ENCODE assay signal across 8 cellular contexts in the genomic region with DNA sequence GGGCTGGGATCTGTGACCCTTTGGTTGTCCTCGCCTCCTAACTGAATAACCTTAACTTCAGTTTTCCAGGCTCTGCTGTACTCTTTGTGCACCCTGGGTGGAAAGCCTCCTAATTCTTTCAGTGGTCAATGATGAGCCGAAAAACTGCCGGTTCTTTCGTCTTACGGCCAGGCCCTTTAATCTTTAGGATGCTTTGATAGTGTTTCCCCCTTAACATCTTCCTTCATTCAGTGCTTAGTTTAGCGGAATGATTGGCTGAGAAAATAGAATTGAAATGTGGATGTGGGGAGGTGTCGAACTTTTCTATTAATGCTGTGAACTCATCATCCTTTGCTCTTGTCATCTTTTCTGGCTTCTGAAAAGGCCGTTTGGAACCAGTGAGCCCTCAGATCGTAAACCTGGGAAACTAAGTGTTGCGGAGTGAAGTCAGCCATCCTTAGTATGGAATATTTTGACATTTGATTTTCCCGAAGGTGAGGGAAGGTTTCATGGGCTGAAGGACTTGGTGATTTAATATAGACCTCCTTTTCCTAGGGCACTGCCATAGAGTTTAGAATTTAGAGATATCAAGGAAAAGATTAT. TPM values are rescaled to one million over a fixed set of nuclear protein-coding genes. Genes with fewer than 3 reads are reported as not detected.
A peak's percentile ranks its signal among the peaks of the same experiment; 100 is the strongest.
DNase-seq lines count a peak whose midpoint lies in the region; ATAC-seq, FAIRE-seq and TF ChIP-seq lines count a peak whose summit lies in the region.

No MANE protein-coding gene starts in this region.

- DNase-seq in KBM-7 (peak; percentile 49), GM12878 (ENCODE audit: low read depth, low spot score) (peak; percentile 1), right lobe of liver (no peak), tibial nerve (ENCODE audit: low spot score in 2 of 2) (peak in 1 of 2 donors; percentile 9), HPDE6-E6E7 (ENCODE audit: extremely low spot score) (no peak)

- H2AFZ ChIP-seq in GM12878 (ENCODE audit: control insufficient read depth, low read depth, low read length), result peak overlapping the region; percentile 93

- H3K9ac ChIP-seq in GM12878 (ENCODE audit: control insufficient read depth, insufficient read depth, low read length), result peak overlapping the region; percentile 93

- TF ChIP-seq RAD21 in GM12878 (IDR thresholded peaks at IDR 0.05; ENCODE audit: insufficient read depth, low read depth, low read length), result no peak

- TF ChIP-seq EP300 in GM12878 (IDR thresholded peaks at IDR 0.05; ENCODE audit: borderline replicate concordance in 1 of 2, control insufficient read depth in 1 of 2, low read depth in 2 of 2, low read length in 2 of 2) (no peak), tibial nerve (IDR thresholded peaks at IDR 0.05) (no peak)

- H3K27ac ChIP-seq in DOHH2 (ENCODE audit: low read depth, low read length) (peak overlapping the region; percentile 89), GM12878 (ENCODE audit: control insufficient read depth, insufficient read depth) (peak overlapping the region; percentile 85), right lobe of liver (peak overlapping the region; percentile 90 to 96 (median 90)), tibial nerve (peak overlapping the region; percentile 89 to 98 (median 96))

- H3K9me3 ChIP-seq in DOHH2 (ENCODE audit: control insufficient read depth, insufficient read depth, low read length) (no peaks in the 10 kb centered on the region), GM12878 (replicated peaks; ENCODE audit: control insufficient read depth, insufficient read depth, low read length) (no peaks in the 10 kb centered on the region), right lobe of liver (no peaks in the 10 kb centered on the region), tibial nerve (no peaks in the 10 kb centered on the region)

- peak overlapping the region; percentile 90 for H3K4me3 ChIP-seq in DOHH2 (ENCODE audit: low read length)
- peak overlapping the region; percentile 96 for H3K4me3 ChIP-seq in GM12878
- H3K4me3 ChIP-seq in right lobe of liver, result peak overlapping the region; percentile 88 to 97 (median 89)
- H3K4me3 ChIP-seq in tibial nerve, result peak overlapping the region; percentile 92 to 99 (median 95)

- BruUV-seq in GM12878 (replicated peaks; lab: Mats Ljungman, UMichigan), result TSS peak; percentile 62

- intact Hi-C loops in GM12878 (cut with micrococcal nuclease; ENCODE audit: unreplicated experiment), result no loop called here
- intact Hi-C loops in right lobe of liver (cut with DNase I), result no loop called here

- no peak for FAIRE-seq in GM12878 (lab: Jason Lieb, UNC)

- peak overlapping the region; percentile 97 for H3K4me2 ChIP-seq in DOHH2 (ENCODE audit: low read length)
- peak overlapping the region; percentile 60 for H3K4me2 ChIP-seq in GM12878 (ENCODE audit: control insufficient read depth, insufficient read depth)

- H3F3A ChIP-seq in DOHH2 (ENCODE audit: control insufficient read depth, insufficient read depth), result peaks cover 14% of the 10 kb centered on the region

- H3K36me3 ChIP-seq in DOHH2 (ENCODE audit: control insufficient read depth, low read length) (peaks cover 65% of the 10 kb centered on the region), GM12878 (ENCODE audit: control insufficient read depth in 2 of 2, insufficient read depth in 2 of 2, low read length in 1 of 2) (peaks cover 0 to 9% of the 10 kb centered on the region in 2 experiments; a peak in 1 of 4 replicates), right lobe of liver (peaks cover 2 to 14% (median 5%) of the 10 kb centered on the region in 4 donors), tibial nerve (peaks cover 0 to 20% (median 0%) of the 10 kb centered on the region in 3 donors)

- H3K27me3 ChIP-seq in DOHH2 (ENCODE audit: control insufficient read depth, low read length), result no peaks in the 10 kb centered on the region
- H3K27me3 ChIP-seq in GM12878 (replicated peaks in 1 of 2; ENCODE audit: control insufficient read depth in 2 of 2, insufficient read depth in 2 of 2, low read length in 1 of 2), result no peaks in the 10 kb centered on the region
- H3K27me3 ChIP-seq in right lobe of liver, result no peaks in the 10 kb centered on the region
- H3K27me3 ChIP-seq in tibial nerve, result no peaks in the 10 kb centered on the region

- H3K9me2 ChIP-seq in DOHH2 (replicated peaks; ENCODE audit: control insufficient read depth, low read length), result no peaks in the 10 kb centered on the region

- in situ Hi-C loops in KBM-7 (cut with MboI; ENCODE audit: low pct_unique_long_range_greater_than_20kb, low sequenced_read_pairs), result no loop called here
- in situ Hi-C loops in GM12878 (cut with MboI), result no loop called here

- SMC1A ChIA-PET in GM12878 (lab: Charles Lee; ENCODE audit: uncharacterized antibody, unreplicated experiment), result interaction anchor here (1.0 to 1.6 kb wide), 3 partner anchors 15 to 46 kb away, joined by 3 read pairs; no protein-coding TSS in a partner anchor

- H3K4me1 ChIP-seq in DOHH2 (ENCODE audit: control insufficient read depth, low read length), result peaks cover 25% of the 10 kb centered on the region
- H3K4me1 ChIP-seq in GM12878 (ENCODE audit: control insufficient read depth, insufficient read depth, low read length), result peaks cover 7% of the 10 kb centered on the region; the same call in 1 of the 2 replicates
- peaks cover 0 to 15% (median 0%) of the 10 kb centered on the region in 4 donors for H3K4me1 ChIP-seq in right lobe of liver
- H3K4me1 ChIP-seq in tibial nerve, result peaks cover 0 to 46% (median 11%) of the 10 kb centered on the region in 4 donors

- POLR2A ChIA-PET in GM12878 (lab: Charles Lee), result no interaction called here

- WGBS in GM12878 (ENCODE audit: insufficient coverage, insufficient replicate concordance, low lambda C conversion rate, missing lambda C conversion rate), result 1% methylated on average over 11 of the region's 11 CpGs
- under 1% methylated on average over 11 of the region's 11 CpGs for WGBS in right lobe of liver (ENCODE audit: insufficient coverage, low coverage, low lambda C conversion rate, missing lambda C conversion rate)
- 0 to 2% methylated on average over 11 of the region's 11 CpGs for WGBS in tibial nerve, 2 donors

- peaks cover 95% of the 10 kb centered on the region for H3K79me2 ChIP-seq in DOHH2 (ENCODE audit: control insufficient read depth, low read length)
- H3K79me2 ChIP-seq in GM12878 (ENCODE audit: control insufficient read depth, insufficient read depth, low read length), result peaks cover 68% of the 10 kb centered on the region

- H4K20me1 ChIP-seq in DOHH2 (ENCODE audit: control insufficient read depth, insufficient read depth, low read depth, low read length), result peaks cover 31% of the 10 kb centered on the region; the same call in 1 of the 2 replicates
- H4K20me1 ChIP-seq in GM12878 (ENCODE audit: control insufficient read depth, insufficient read depth), result no peaks in the 10 kb centered on the region

- RAD21 ChIA-PET in GM12878 (lab: Charles Lee; ENCODE audit: unreplicated experiment), result no interaction called here

- ATAC-seq in GM12878 (no peak; the same call in 2 of the 3 replicates), right lobe of liver (no peak), GM18861 (IDR thresholded peaks at IDR 0.05; ENCODE audit: unreplicated experiment) (no peak), GM18502 (IDR thresholded peaks at IDR 0.05; ENCODE audit: poor library complexity, unreplicated experiment) (no peak)

- no peak for TF ChIP-seq POLR2A in GM12878 (IDR thresholded peaks at IDR 0.05; ENCODE audit: low read depth, low read length)
- no peak for TF ChIP-seq POLR2A in right lobe of liver (IDR thresholded peaks at IDR 0.05)
- TF ChIP-seq POLR2A in tibial nerve (IDR thresholded peaks at IDR 0.05), result no peak

- TF ChIP-seq CTCF in DOHH2 (IDR thresholded peaks at IDR 0.05; ENCODE audit: low read depth, low read length, poor library complexity, severe bottlenecking) (no peak), GM12878 (IDR thresholded peaks at IDR 0.05 in 2 of 3, conservative IDR thresholded peaks at IDR 0.05 in 1 of 3; ENCODE audit: control insufficient read depth in 2 of 3, extremely low read depth in 1 of 3, insufficient read depth in 1 of 3, low read depth in 3 of 3, low read length in 3 of 3) (no peak), right lobe of liver (IDR thresholded peaks at IDR 0.05) (no peak), tibial nerve (IDR thresholded peaks at IDR 0.05) (no peak)

- CTCF ChIA-PET in GM12878 (lab: Yijun Ruan, JAX), result interaction anchor here (1.0 kb wide), 1 partner anchor 319 kb away, joined by 3 read pairs; no protein-coding TSS in a partner anchor

TF ChIP-seq in GM12878, 131 proteins besides CTCF, POLR2A, EP300 and RAD21:
- peak; percentile 4; the same call in 1 of the 2 replicates for TF ChIP-seq MTA3 (IDR thresholded peaks at IDR 0.05; ENCODE audit: borderline replicate concordance, low read length)
- TF ChIP-seq, protein P1, sequence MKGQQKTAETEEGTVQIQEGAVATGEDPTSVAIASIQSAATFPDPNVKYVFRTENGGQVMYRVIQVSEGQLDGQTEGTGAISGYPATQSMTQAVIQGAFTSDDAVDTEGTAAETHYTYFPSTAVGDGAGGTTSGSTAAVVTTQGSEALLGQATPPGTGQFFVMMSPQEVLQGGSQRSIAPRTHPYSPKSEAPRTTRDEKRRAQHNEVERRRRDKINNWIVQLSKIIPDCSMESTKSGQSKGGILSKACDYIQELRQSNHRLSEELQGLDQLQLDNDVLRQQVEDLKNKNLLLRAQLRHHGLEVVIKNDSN (IDR thresholded peaks at IDR 0.05; ENCODE audit: borderline replicate concordance, extremely low read length, insufficient read depth, low read depth, low read length), result no peak

RNA-seq across cellular contexts. Expression of a gene that starts 0.9 kb away (rescaled TPM):
- total RNA-seq in GM12878 (2013; cell fraction: nucleolus; rRNA removed), result 87.5 and 89.2 TPM in 2 replicates
- 107 and 120 TPM in 2 replicates for total RNA-seq in GM12878 (2014; rRNA removed)
- 168 and 182 TPM in 2 replicates for total RNA-seq in GM12878 (2014; rRNA removed; fragmentation: Illumina TruSeq; extraction: Trizol)
- total RNA-seq in GM12878 (2021), result 175 TPM in 2 replicates
- 111 TPM for polyA plus RNA-seq in GM12878 (2011; ENCODE audit: low read depth)
- polyA plus RNA-seq in GM12878 (2011; rRNA removed), result 184 and 333 TPM in 2 replicates
- 247 and 357 TPM in 2 replicates for polyA plus RNA-seq in GM12878 (2011; cell fraction: cytosol; rRNA removed)
- 220 and 228 TPM in 2 replicates for polyA plus RNA-seq in GM12878 (2011; cell fraction: nucleus; rRNA removed)
- 135 and 136 TPM in 2 replicates for polyA plus RNA-seq in GM12878 (2012)
- polyA plus RNA-seq in GM12878 (2014; fragmentation: Illumina TruSeq; extraction: Trizol), result 361 and 413 TPM in 2 replicates
- polyA plus RNA-seq in GM12878 (2014; fragmentation: Nextera tagmentation; extraction: Ambion mirVana), result 100 to 1,000 TPM; 133 to 191 TPM
- polyA plus RNA-seq in GM12878 (2014; rRNA removed), result 167 TPM in 2 replicates
- 100 to 1,000 TPM; 196 to 207 TPM for polyA plus RNA-seq in GM12878 (2016; fragmentation: Nextera tagmentation; extraction: Ambion mirVana)
- 227 and 257 TPM in 2 replicates for polyA minus RNA-seq in GM12878 (2011; rRNA and poly(A)+ RNA removed)
- polyA minus RNA-seq in GM12878 (2011; cell fraction: cytosol; rRNA and poly(A)+ RNA removed), result 84.7 and 102 TPM in 2 replicates
- polyA minus RNA-seq in GM12878 (2011; cell fraction: nucleus; rRNA and poly(A)+ RNA removed), result 71.9 and 162 TPM in 2 replicates
- 100 to 1,000 TPM in 2 of 6 experiments, 10 to 100 TPM in 4; 31.4 to 155 (median 44.7) TPM for total RNA-seq in right lobe of liver
- 10 to 100 TPM; 36.9 to 61.1 (median 55.9) TPM for total RNA-seq in tibial nerve

Comparison
In these comparisons a context has a peak if more than half of its experiments do, and no peak if none do; other contexts are left out.
1. DNase-seq: peak in KBM-7 (single experiment) and GM12878 (single experiment); none in right lobe of liver (0 of 3) and HPDE6-E6E7 (single experiment).
2. Peak in every context shown above with its lines, with median percentiles within 50 percentile points of each other: H3K27ac ChIP-seq and H3K4me3 ChIP-seq.